In the genomic region with DNA sequence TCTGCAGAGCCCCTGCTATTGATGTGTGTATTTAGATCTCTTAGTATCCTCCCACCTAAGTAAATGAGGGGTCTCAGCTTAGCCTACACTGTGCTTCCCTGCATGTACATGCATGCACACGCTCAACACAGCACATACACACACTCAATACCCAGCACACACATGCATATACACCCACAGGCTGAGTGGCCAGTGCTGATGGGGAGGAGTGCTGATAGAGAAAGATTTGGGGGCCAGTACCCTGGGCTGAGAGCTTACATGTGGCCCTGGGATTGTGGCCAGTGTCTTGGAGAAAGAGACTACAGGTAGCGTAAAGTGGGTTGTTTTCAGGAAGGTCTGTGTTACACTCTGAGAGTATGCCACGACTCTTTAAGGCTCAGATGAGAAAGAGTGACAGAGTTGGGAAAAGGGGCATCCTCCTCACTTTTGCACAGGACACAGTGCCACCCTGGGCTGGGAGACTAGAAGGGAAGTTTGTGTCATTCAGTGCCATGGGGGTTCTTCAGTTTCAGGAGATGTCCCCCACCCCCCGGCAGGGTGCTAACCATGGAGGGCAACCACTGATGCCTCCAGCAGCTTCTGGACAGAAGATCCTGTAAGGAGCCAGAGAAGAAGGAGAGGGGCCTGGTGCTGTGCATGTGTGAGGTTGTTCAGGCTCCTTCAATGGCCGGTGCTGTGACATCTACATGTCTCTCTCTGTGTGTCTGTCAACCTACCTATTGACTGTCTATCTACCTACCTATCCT, we compare ENCODE assay signal across 14 cellular contexts.
"Had no signal": no experiment of that assay in that cellular context is flagged by ENCODE, and none has a peak within 500 bp of the region (broad histone marks: within the 10 kb centered on the region; RNA-seq: fewer than 3 reads in every experiment).

No MANE protein-coding gene starts in this region.

- H3K36me3 ChIP-seq: cardiac muscle cell, heart left ventricle, suprapubic skin, upper lobe of left lung had no signal

- H3K36me3 Mint-ChIP-seq: activated CD8-positive, alpha-beta memory T cell treated with anti-CD3 and anti-CD28 coated beads, Interleukin-2, amount 10 ng/mL, durations not matched to agents 7 days and 5 days; memory B cell had no signal

- DNase-seq: activated CD4-positive, alpha-beta T cell treated with anti-CD3 and anti-CD28 coated beads, Interleukin-2, amount 50 U/mL, for 4 hours; activated CD4-positive, CD25-positive, alpha-beta regulatory T cell treated with anti-CD3 and anti-CD28 coated beads, Interleukin-2, amount 50 U/mL, for 72 hours; activated CD8-positive, alpha-beta memory T cell treated with anti-CD3 and anti-CD28 coated beads, Interleukin-2, amount 10 ng/mL, durations not matched to agents 7 days and 5 days; activated gamma-delta T cell treated with Interleukin-2 at 50 U/mL for 16 hours; activated T-cell treated with anti-CD3 and anti-CD28 coated beads, Interleukin-2, amount 50 U/mL, for 48 hours; effector CD4-positive, alpha-beta T cell; islet precursor cell; stimulated activated naive CD4-positive, alpha-beta T cell had no signal

- H3K4me3 ChIP-seq: cardiac muscle cell, heart left ventricle, suprapubic skin, upper lobe of left lung had no signal

- H3K9me3 ChIP-seq: heart left ventricle, neutrophil, suprapubic skin, upper lobe of left lung had no signal

- H3K27me3 ChIP-seq: cardiac muscle cell, neutrophil, suprapubic skin, upper lobe of left lung had no signal

- H3K4me3 Mint-ChIP-seq: activated CD8-positive, alpha-beta memory T cell treated with anti-CD3 and anti-CD28 coated beads, Interleukin-2, amount 10 ng/mL, durations not matched to agents 7 days and 5 days; memory B cell had no signal

- ATAC-seq: activated CD8-positive, alpha-beta memory T cell treated with anti-CD3 and anti-CD28 coated beads, Interleukin-2, amount 10 ng/mL, durations not matched to agents 7 days and 5 days had no signal

- H3K27ac ChIP-seq: cardiac muscle cell, neutrophil, suprapubic skin, upper lobe of left lung had no signal

- H3K27ac Mint-ChIP-seq: activated CD8-positive, alpha-beta memory T cell treated with anti-CD3 and anti-CD28 coated beads, Interleukin-2, amount 10 ng/mL, durations not matched to agents 7 days and 5 days; memory B cell had no signal

- H3K9me3 Mint-ChIP-seq: memory B cell had no signal

- H3K4me1 Mint-ChIP-seq: activated CD8-positive, alpha-beta memory T cell treated with anti-CD3 and anti-CD28 coated beads, Interleukin-2, amount 10 ng/mL, durations not matched to agents 7 days and 5 days; memory B cell had no signal
